ENCODE assay signal across 8 cellular contexts in the genomic region with DNA sequence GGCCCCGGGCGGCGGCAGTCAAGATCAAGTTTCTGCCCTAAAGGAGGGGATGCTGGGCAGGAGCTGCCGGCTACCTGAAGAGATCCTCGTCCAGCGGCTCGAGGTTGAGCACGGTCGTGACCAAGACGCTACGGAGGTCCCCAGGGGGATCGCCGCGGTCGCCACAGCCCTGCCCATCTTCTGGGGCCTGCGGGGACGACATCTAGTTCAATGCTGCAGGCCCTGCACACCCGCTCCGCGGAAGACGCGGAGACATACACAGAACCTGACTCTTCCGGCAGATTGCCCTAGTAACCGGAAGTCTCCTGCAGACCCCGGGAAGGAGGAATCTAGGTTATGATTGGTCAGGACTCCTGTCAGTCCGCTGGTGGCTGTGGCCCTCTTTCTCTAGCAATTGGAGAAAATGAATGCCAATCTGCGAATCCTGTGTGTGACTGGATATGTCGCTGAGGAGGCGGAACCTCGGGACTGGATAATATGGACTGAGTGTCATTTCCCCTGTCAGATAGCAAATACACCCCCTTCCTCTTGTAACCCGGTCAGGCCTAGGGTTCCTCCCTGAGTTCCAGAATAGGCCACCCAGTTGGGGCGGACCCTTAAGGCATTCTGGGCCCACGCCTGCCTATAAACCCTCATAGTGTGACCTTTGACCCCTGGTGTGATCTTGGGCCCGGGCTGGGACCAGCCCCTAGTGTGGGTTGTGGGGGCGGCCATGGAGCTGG. TPM values are rescaled to one million over a fixed set of nuclear protein-coding genes. Genes with fewer than 3 reads are reported as not detected.
DNase-seq lines count a peak whose midpoint lies in the region; ATAC-seq and TF ChIP-seq lines count a peak whose summit lies in the region.

A gene (minus strand): TSS at position 279 of the 722 bp plus-strand sequence. CDS start 77 bp downstream, at position 202.
A gene (plus strand): TSS at position 501 of the 722 bp plus-strand sequence. CDS start 212 bp downstream, at position 713.

- peak within 1 kb of the TSS; percentile 82 for H3K4me3 ChIP-seq in OCI-LY3 (ENCODE audit: low read length)

- peak within 1 kb of the TSS; percentile 96 for H2AFZ ChIP-seq in OCI-LY3 (ENCODE audit: low read depth, low read length)

- no peaks in the 10 kb centered on the region for H4K20me1 ChIP-seq in OCI-LY3 (ENCODE audit: insufficient read depth, low read length)

- peak; percentile 95 for ATAC-seq in GM21528 (IDR thresholded peaks at IDR 0.05; ENCODE audit: low FRiP score, unreplicated experiment)

- TF ChIP-seq POLR2A in erythroblast (IDR thresholded peaks at IDR 0.05; ENCODE audit: low read length) = peak; percentile 94

- peak within 1 kb of the TSS; percentile 81 for H3K9ac ChIP-seq in OCI-LY3 (ENCODE audit: low read length)

- DNase-seq in DMS114 treated with DMSO at 0.1 percent for 48 hours (lab: John Stamatoyannopoulos, UW; ENCODE audit: unreplicated experiment) (peak; percentile 98), HuH-7.5 (ENCODE audit: low spot score) (peak; percentile 99), activated T-cell treated with anti-CD3 and anti-CD28 coated beads for 24 hours (ENCODE audit: low read depth) (peak; percentile 94), erythroblast (lab: John Stamatoyannopoulos, UW) (peak; percentile 99 to 100), mucosa of gallbladder (ENCODE audit: low spot score) (peak; percentile 100)
- peak; percentile 82 for DNase-seq in stimulated activated CD8-positive, alpha-beta memory T cell treated with anti-CD3 and anti-CD28 coated beads, Interleukin-4, amount 100 ng/mL, for 24 hours (ENCODE audit: low read depth)

- TF ChIP-seq CTCF in OCI-LY3 (IDR thresholded peaks at IDR 0.05; ENCODE audit: low read depth, low read length) = no peak

- peak within 1 kb of the TSS; percentile 98 for H3K4me2 ChIP-seq in OCI-LY3 (ENCODE audit: low read length)

- peaks cover 17% of the 10 kb centered on the region for H3K79me2 ChIP-seq in OCI-LY3 (ENCODE audit: low read length)

- H3K36me3 ChIP-seq in OCI-LY3 (replicated peaks; ENCODE audit: low read depth, low read length) = peaks cover 7% of the 10 kb centered on the region

- H3K27me3 ChIP-seq in OCI-LY3 (ENCODE audit: low read depth, low read length) = no peaks in the 10 kb centered on the region

- H3K9me3 ChIP-seq in OCI-LY3 (ENCODE audit: insufficient read depth, low read length) = no peaks in the 10 kb centered on the region

- H3K27ac ChIP-seq in OCI-LY3 (ENCODE audit: low read length) = peak within 1 kb of the TSS; percentile 63

- H3K4me1 ChIP-seq in OCI-LY3 (ENCODE audit: low read length) = peaks cover 15% of the 10 kb centered on the region

RNA-seq across cellular contexts. Expression of the first gene that starts in this region (rescaled TPM):
- total RNA-seq in mucosa of gallbladder = 35.7 TPM

RNA-seq across cellular contexts. Expression of the second gene that starts in this region (rescaled TPM):
- 4.7 TPM for total RNA-seq in mucosa of gallbladder

Comparison
In these comparisons a context has a peak if more than half of its experiments do, and no peak if none do; other contexts are left out.
1. Peak in every context shown above with its lines: DNase-seq, ATAC-seq, H3K4me3 ChIP-seq and H3K27ac ChIP-seq.